ENCODE assay signal across 23 cellular contexts in genomic region chr2:180075763-180076362, GRCh38.
"Had no signal": no experiment of that assay in that cellular context is flagged by ENCODE, and none has a peak within 500 bp of the region (broad histone marks: within the 10 kb centered on the region; RNA-seq: fewer than 3 reads in every experiment).

No MANE protein-coding gene starts in this region.

- H3K4me3 ChIP-seq: neural progenitor cell, pancreas, prostate gland, right lobe of liver, skin epidermis, thoracic aorta had no signal

- H3K27me3 ChIP-seq: foreskin keratinocyte, neural progenitor cell, pancreas, right lobe of liver had no signal

- ATAC-seq: foreskin keratinocyte; left cardiac atrium; left ventricle myocardium superior; natural killer cell treated with Interleukin-12 subunit alpha and Interleukin-12 subunit beta and Interleukin-15 and Interleukin-18, amount 100 ng/mL, for 72 hours; pancreas; right lobe of liver; stimulated activated naive B cell treated with anti-CD40 and anti-IgM and Interleukin-4, amounts not matched to agents 10 μg/mL and 1 μg/mL and 100 μg/mL, for 72 hours had no signal

- H3K27ac ChIP-seq: foreskin keratinocyte, pancreas, prostate gland, right lobe of liver, skin epidermis, thoracic aorta had no signal

- H3K4me3 Mint-ChIP-seq: endodermal cell; immature natural killer cell; natural killer cell treated with Interleukin-12 subunit alpha and Interleukin-12 subunit beta and Interleukin-15 and Interleukin-18, amount 100 ng/mL, for 72 hours; neural progenitor cell; stimulated activated naive B cell treated with anti-CD40 and anti-IgM and Interleukin-4, amounts not matched to agents 10 μg/mL and 1 μg/mL and 100 μg/mL, for 72 hours; stimulated activated naive CD8-positive, alpha-beta T cell treated with anti-CD3 and anti-CD28 coated beads, Interleukin-15, amount 100 ng/mL, for 72 hours had no signal

- FAIRE-seq: endothelial cell of umbilical vein, kidney, pancreas had no signal

- H3K9ac ChIP-seq: neural progenitor cell had no signal

- H3K4me1 Mint-ChIP-seq: immature natural killer cell; stimulated activated naive B cell treated with anti-CD40 and anti-IgM and Interleukin-4, amounts not matched to agents 10 μg/mL and 1 μg/mL and 100 μg/mL, for 72 hours; stimulated activated naive CD8-positive, alpha-beta T cell treated with anti-CD3 and anti-CD28 coated beads, Interleukin-15, amount 100 ng/mL, for 72 hours had no signal

- H3K27ac Mint-ChIP-seq: endodermal cell; immature natural killer cell; natural killer cell treated with Interleukin-12 subunit alpha and Interleukin-12 subunit beta and Interleukin-15 and Interleukin-18, amount 100 ng/mL, for 72 hours; neural progenitor cell; stimulated activated naive B cell treated with anti-CD40 and anti-IgM and Interleukin-4, amounts not matched to agents 10 μg/mL and 1 μg/mL and 100 μg/mL, for 72 hours; stimulated activated naive CD8-positive, alpha-beta T cell treated with anti-CD3 and anti-CD28 coated beads, Interleukin-15, amount 100 ng/mL, for 72 hours had no signal

- H3K36me3 ChIP-seq: pancreas, prostate gland, right lobe of liver, thoracic aorta had no signal

- H3K36me3 Mint-ChIP-seq: immature natural killer cell; natural killer cell treated with Interleukin-12 subunit alpha and Interleukin-12 subunit beta and Interleukin-15 and Interleukin-18, amount 100 ng/mL, for 72 hours; stimulated activated naive B cell treated with anti-CD40 and anti-IgM and Interleukin-4, amounts not matched to agents 10 μg/mL and 1 μg/mL and 100 μg/mL, for 72 hours had no signal

- H3K4me1 ChIP-seq: foreskin keratinocyte, neural progenitor cell, pancreas, prostate gland, right lobe of liver had no signal

- H3K4me2 ChIP-seq: neural progenitor cell had no signal

- H3K9me3 Mint-ChIP-seq: immature natural killer cell had no signal

- DNase-seq: effector CD4-positive, alpha-beta T cell; endodermal cell; erythroblast; foreskin keratinocyte; immature natural killer cell; kidney; left cardiac atrium; left ventricle myocardium superior; nucleus accumbens; pancreas; retina; right lobe of liver; stimulated activated CD4-positive, alpha-beta T cell treated with anti-CD3 and anti-CD28 coated beads, Interleukin-2, amount 100 ng/mL, for 24 hours; stimulated activated CD4-positive, alpha-beta T cell treated with anti-CD3 and anti-CD28 coated beads, Interleukin-4, amount 100 ng/mL, for 4 hours; stimulated activated naive B cell treated with anti-CD40 and anti-IgM and Interleukin-4, amounts not matched to agents 10 μg/mL and 1 μg/mL and 100 μg/mL, for 72 hours; stimulated activated naive CD8-positive, alpha-beta T cell treated with anti-CD3 and anti-CD28 coated beads, Interleukin-15, amount 100 ng/mL, for 72 hours; trophoblast cell had no signal

- H3K9me3 ChIP-seq: pancreas, prostate gland, right lobe of liver, thoracic aorta had no signal
